In the genomic region with DNA sequence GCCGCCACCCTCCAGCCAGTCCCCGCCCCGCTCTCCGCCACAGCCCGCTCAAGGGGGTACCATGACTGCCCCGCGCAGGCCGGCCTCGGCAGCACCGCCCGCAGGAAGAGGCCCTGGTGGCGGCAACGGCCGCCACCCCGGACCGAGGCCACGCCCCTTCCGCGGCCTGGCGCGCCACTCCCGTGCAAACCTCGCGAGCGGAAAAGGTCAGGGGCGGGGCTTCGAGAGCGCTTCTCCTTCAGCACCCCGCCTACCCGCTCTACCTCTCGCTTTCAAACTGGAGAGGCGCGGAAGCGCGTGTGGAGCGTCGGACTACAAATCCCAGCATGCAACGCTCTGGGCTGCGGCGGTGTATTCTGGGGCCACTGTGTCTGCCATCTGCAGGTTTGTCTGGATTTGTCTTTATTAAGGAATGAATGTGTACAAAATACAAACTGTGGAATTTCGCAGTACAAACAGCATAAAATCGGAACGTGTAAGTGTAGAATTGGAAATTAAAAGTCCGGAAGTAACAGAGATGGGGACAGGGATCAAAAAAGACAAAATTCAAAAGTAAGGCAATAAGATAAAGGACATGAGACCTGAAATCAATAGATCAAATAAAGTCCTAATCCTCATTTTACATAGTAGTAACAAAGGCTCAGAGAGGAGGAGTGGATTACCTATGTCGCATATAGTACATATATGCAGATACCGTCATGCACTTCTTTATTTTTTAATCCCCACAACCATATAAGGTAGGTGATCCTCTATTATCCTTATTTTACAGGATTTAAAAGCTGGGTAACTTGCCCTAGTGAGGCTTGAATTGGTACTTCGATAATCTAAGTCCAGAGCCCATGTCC, we compare ENCODE assay signal across 8 cellular contexts. TPM values are rescaled to one million over a fixed set of nuclear protein-coding genes. Genes with fewer than 3 reads are reported as not detected.
DNase-seq lines count a peak whose midpoint lies in the region; ATAC-seq and TF ChIP-seq lines count a peak whose summit lies in the region.

No MANE protein-coding gene starts in this region.

- peak overlapping the region; percentile 89 for H3K27ac Mint-ChIP-seq in activated T-cell treated with anti-CD3 and anti-CD28 coated beads, Interleukin-2, amount 50 U/mL, for 72 hours

- H3K36me3 Mint-ChIP-seq in activated T-cell treated with anti-CD3 and anti-CD28 coated beads, Interleukin-2, amount 50 U/mL, for 72 hours (ENCODE audit: insufficient read depth in 2 of 2), result peaks cover 10 to 18% of the 10 kb centered on the region in 2 donors

- H3K4me1 ChIP-seq in DND-41 (ENCODE audit: insufficient read depth, low read length), result peaks cover 40% of the 10 kb centered on the region
- peaks cover 16% of the 10 kb centered on the region for H3K4me1 ChIP-seq in Panc1 (ENCODE audit: control insufficient read depth, insufficient read depth, low read length)
- H3K4me1 ChIP-seq in esophagus muscularis mucosa, result peaks cover 20 to 39% (median 37%) of the 10 kb centered on the region in 4 donors
- peaks cover 7 to 29% of the 10 kb centered on the region in 2 donors for H3K4me1 ChIP-seq in muscle layer of duodenum (ENCODE audit: control insufficient read depth in 1 of 2, insufficient read depth in 2 of 2, low read length in 2 of 2)

- peaks cover 45% of the 10 kb centered on the region for H3K79me2 ChIP-seq in DND-41 (ENCODE audit: insufficient read depth, low read length)

- DNase-seq in DND-41 (peak; percentile 99), Panc1 (ENCODE audit: low read depth, low spot score) (peak; percentile 97), esophagus muscularis mucosa (ENCODE audit: extremely low spot score) (peak; percentile 100)
- peak; percentile 99 for DNase-seq in activated T-cell treated with anti-CD3 and anti-CD28 coated beads, Interleukin-2, amount 50 U/mL, for 72 hours
- peak; percentile 97 for DNase-seq in stimulated activated CD8-positive, alpha-beta memory T cell treated with anti-CD3 and anti-CD28 coated beads, Interleukin-7, amount 100 ng/mL, for 24 hours (ENCODE audit: low read depth)

- CTCF ChIA-PET in Panc1 (lab: Charles Lee), result no interaction called here

- H3K9me3 ChIP-seq in DND-41 (ENCODE audit: insufficient read depth, low read length, severe bottlenecking), result no peaks in the 10 kb centered on the region
- H3K9me3 ChIP-seq in KOPT-K1 (ENCODE audit: insufficient read depth, low read length, poor library complexity, severe bottlenecking), result no peaks in the 10 kb centered on the region
- peaks cover 4% of the 10 kb centered on the region; the same call in 1 of the 2 replicates for H3K9me3 ChIP-seq in Panc1 (ENCODE audit: control insufficient read depth, insufficient read depth, low read depth, low read length)
- H3K9me3 ChIP-seq in esophagus muscularis mucosa, result no peaks in the 10 kb centered on the region
- no peaks in the 10 kb centered on the region for H3K9me3 ChIP-seq in muscle layer of duodenum (ENCODE audit: control insufficient read depth in 1 of 2, low read length in 2 of 2)

- in situ Hi-C loops in Panc1 (cut with HindIII; ENCODE audit: low pct_unique_long_range_greater_than_20kb, low sequenced_read_pairs), result no loop called here

- WGBS in esophagus muscularis mucosa, result 11% methylated on average over 27 of the region's 47 CpGs

- H3K27me3 ChIP-seq in DND-41 (ENCODE audit: insufficient read depth, low read length, poor library complexity), result no peaks in the 10 kb centered on the region
- H3K27me3 ChIP-seq in Panc1 (ENCODE audit: control insufficient read depth, insufficient read depth, low read length), result no peaks in the 10 kb centered on the region
- no peaks in the 10 kb centered on the region for H3K27me3 ChIP-seq in esophagus muscularis mucosa
- no peaks in the 10 kb centered on the region for H3K27me3 ChIP-seq in muscle layer of duodenum (ENCODE audit: low read depth, low read length)

- TF ChIP-seq EP300 in esophagus muscularis mucosa (IDR thresholded peaks at IDR 0.05), result no peak

- intact Hi-C loops in Panc1 (cut with micrococcal nuclease; ENCODE audit: unreplicated experiment), result no loop called here
- intact Hi-C loops in esophagus muscularis mucosa (cut with DNase I), result loop anchor here (5.0 to 10.0 kb wide), 4 partner anchors 177 to 1195 kb away; partner anchors contain the start of genes CEP170, COX20, DESI2 and SDCCAG8

- H3K9me3 Mint-ChIP-seq in activated T-cell treated with anti-CD3 and anti-CD28 coated beads, Interleukin-2, amount 50 U/mL, for 72 hours, result no peaks in the 10 kb centered on the region

- TF ChIP-seq CTCF in DND-41 (IDR thresholded peaks at IDR 0.05; ENCODE audit: borderline replicate concordance, extremely low read depth, low read length, poor library complexity, severe bottlenecking) (peak; percentile 54), Panc1 (IDR thresholded peaks at IDR 0.05) (peak; percentile 81), esophagus muscularis mucosa (IDR thresholded peaks at IDR 0.05) (peak; percentile 42 to 78 (median 53))

- BruUV-seq in Panc1 (replicated peaks; lab: Mats Ljungman, UMichigan), result no TSS peak

- H3K9ac ChIP-seq in DND-41 (ENCODE audit: low read depth, low read length), result peak overlapping the region; percentile 91

- no peaks in the 10 kb centered on the region for H3K27me3 Mint-ChIP-seq in activated T-cell treated with anti-CD3 and anti-CD28 coated beads, Interleukin-2, amount 50 U/mL, for 72 hours (ENCODE audit: low read depth)

- peak overlapping the region; percentile 85 to 90 for H3K4me3 Mint-ChIP-seq in activated T-cell treated with anti-CD3 and anti-CD28 coated beads, Interleukin-2, amount 50 U/mL, for 72 hours

- H3K27ac ChIP-seq in DND-41 (ENCODE audit: low read length), result peak overlapping the region; percentile 98
- peak overlapping the region; percentile 96 for H3K27ac ChIP-seq in KOPT-K1 (ENCODE audit: low read depth, low read length, poor library complexity, severe bottlenecking)
- H3K27ac ChIP-seq in Panc1 (ENCODE audit: low read length), result peak overlapping the region; percentile 94
- peak overlapping the region; percentile 96 to 97 (median 96) for H3K27ac ChIP-seq in esophagus muscularis mucosa (replicated peaks in 1 of 4)
- H3K27ac ChIP-seq in muscle layer of duodenum (ENCODE audit: low read length), result peak overlapping the region; percentile 20

- H2AFZ ChIP-seq in DND-41 (ENCODE audit: low read depth, low read length), result peak overlapping the region; percentile 82

- peaks cover 4% of the 10 kb centered on the region; the same call in 1 of the 2 replicates for H4K20me1 ChIP-seq in DND-41 (ENCODE audit: insufficient read depth, low read length)

- TF ChIP-seq POLR2A in esophagus muscularis mucosa (IDR thresholded peaks at IDR 0.05; ENCODE audit: low read depth), result no peak

- POLR2A ChIA-PET in Panc1 (lab: Charles Lee), result no interaction called here

- peak overlapping the region; percentile 83 for H3K4me2 ChIP-seq in DND-41 (ENCODE audit: insufficient read depth, low read length)

- H3K36me3 ChIP-seq in DND-41 (ENCODE audit: insufficient read depth, low read length) (peaks cover 22% of the 10 kb centered on the region), KOPT-K1 (ENCODE audit: insufficient read depth, low read length) (peaks cover 31% of the 10 kb centered on the region), Panc1 (ENCODE audit: control insufficient read depth, insufficient read depth, low read length) (no peaks in the 10 kb centered on the region; the same call in none of the 2 replicates), esophagus muscularis mucosa (peaks cover 0 to 5% (median 0%) of the 10 kb centered on the region in 4 donors), muscle layer of duodenum (ENCODE audit: control insufficient read depth in 1 of 2, insufficient read depth in 2 of 2, low read length in 2 of 2) (peaks cover 0 to 5% of the 10 kb centered on the region in 2 donors)

- peaks cover 58% of the 10 kb centered on the region for H3K4me1 Mint-ChIP-seq in activated T-cell treated with anti-CD3 and anti-CD28 coated beads, Interleukin-2, amount 50 U/mL, for 72 hours (ENCODE audit: low read depth)

- peak; percentile 90 for ATAC-seq in DND-41 (ENCODE audit: insufficient read depth, low read depth)
- ATAC-seq in GM21825 (IDR thresholded peaks at IDR 0.05; ENCODE audit: unreplicated experiment), result peak; percentile 95
- peak; percentile 98 for ATAC-seq in Panc1
- ATAC-seq in activated T-cell treated with anti-CD3 and anti-CD28 coated beads, Interleukin-2, amount 50 U/mL, for 72 hours (replicated peaks in 1 of 2), result peak; percentile 93 to 95

- peak overlapping the region; percentile 59 to 80; a peak in 3 of 4 replicates for H3K4me3 ChIP-seq in DND-41 (ENCODE audit: low read depth in 1 of 2, low read length in 2 of 2)
- H3K4me3 ChIP-seq in Panc1 (ENCODE audit: low read depth in 2 of 2, low read length in 2 of 2), result peak overlapping the region; percentile 35 to 99
- peak overlapping the region; percentile 74 to 99 (median 85) for H3K4me3 ChIP-seq in esophagus muscularis mucosa
- peak overlapping the region; percentile 52 to 84 for H3K4me3 ChIP-seq in muscle layer of duodenum (ENCODE audit: low read depth in 1 of 2, low read length in 2 of 2)

RNA-seq across cellular contexts. Expression of gene ADSS2, which starts 0.5 kb away (rescaled TPM):
- total RNA-seq in Panc1 (2021; ENCODE audit: unreplicated experiment) (42.2 TPM), esophagus muscularis mucosa (10 to 100 TPM; 40.9 to 49.4 (median 46.7) TPM)
- polyA plus RNA-seq in Panc1 (2012; ENCODE audit: insufficient read length), result 25.3 TPM
- 10 to 100 TPM; 46.5 to 51.1 TPM for total RNA-seq in activated T-cell treated with anti-CD3 and anti-CD28 coated beads, Interleukin-2, amount 50 U/mL, for 72 hours

RNA-seq across cellular contexts. Expression of gene CATSPERE, which starts 8.9 kb away (rescaled TPM):
- total RNA-seq in Panc1 (2021; ENCODE audit: unreplicated experiment) (0.31 TPM), esophagus muscularis mucosa (1 to 10 TPM; 1.4 to 3.5 (median 2.1) TPM)
- polyA plus RNA-seq in Panc1 (2012; ENCODE audit: insufficient read length), result not detected
- total RNA-seq in activated T-cell treated with anti-CD3 and anti-CD28 coated beads, Interleukin-2, amount 50 U/mL, for 72 hours, result under 1 TPM; 0.38 to 0.83 TPM

Comparison
In these comparisons a context has a peak if more than half of its experiments do, and no peak if none do; other contexts are left out.
1. Peak in every context shown above with its lines: DNase-seq, ATAC-seq, H3K4me3 ChIP-seq and H3K27ac ChIP-seq.
2. H3K27ac ChIP-seq: peak in every context shown above with its lines; median percentile 98 in DND-41; 96 in KOPT-K1; 96 in esophagus muscularis mucosa; 94 in Panc1; 20 in muscle layer of duodenum.